Comparison of ENCODE assay signal across 8 cellular contexts in genomic region chr17:16689731-16690281, GRCh38. TPM values are rescaled to one million over a fixed set of nuclear protein-coding genes. Genes with fewer than 3 reads are reported as not detected.
DNase-seq lines count a peak whose midpoint lies in the region; ATAC-seq and TF ChIP-seq lines count a peak whose summit lies in the region.
"Not testable (repeated sequence)": the region's sequence is repeated elsewhere in the genome, so short reads cannot be mapped to it uniquely, and the experiment has no call there.

TSS of gene CCDC144A (plus strand) at chr17:16690241. CDS start at chr17:16690401, 160 bp downstream.

- H3K27me3 Mint-ChIP-seq in CD14-positive monocyte (ENCODE audit: low read depth in 3 of 3), result peaks cover 6 to 14% (median 6%) of the 10 kb centered on the region in 3 donors

- H3K9me3 Mint-ChIP-seq in CD14-positive monocyte, result peaks cover 4 to 16% (median 10%) of the 10 kb centered on the region in 7 donors

- not testable (repeated sequence) for H3K36me3 ChIP-seq in HCT116 (ENCODE audit: control insufficient read depth in 1 of 2, insufficient read depth in 2 of 2, low read length in 2 of 2); prostate gland

- not testable (repeated sequence) for H3K4me3 ChIP-seq in HCT116 (replicated peaks in 1 of 2; ENCODE audit: low read depth in 1 of 2, low read length in 2 of 2); prostate gland

- peak; percentile 63; the same call in 1 of the 2 replicates for ATAC-seq in HCT116

- RAD21 ChIA-PET in HCT116 (lab: Charles Lee; ENCODE audit: low non-redundant PET in 1 of 2, low total read pairs in 2 of 2, uncharacterized antibody in 2 of 2, unreplicated experiment in 2 of 2), result not testable (repeated sequence)

- DNase-seq in CD14-positive monocyte (ENCODE audit: low spot score); cerebellum (ENCODE audit: low spot score); prostate gland (ENCODE audit: low spot score): not testable (repeated sequence)
- DNase-seq in HCT116 (ENCODE audit: low read depth, low spot score), result peak; percentile 7
- DNase-seq in T follicular helper cell (ENCODE audit: low read depth), result peak; percentile 5
- peak; percentile 49 for DNase-seq in activated T-cell treated with anti-CD3 and anti-CD28 coated beads, Interleukin-2, amount 50 U/mL, for 1 hour
- peak; percentile 26 for DNase-seq in iPS-NIHi11 (ENCODE audit: low spot score)
- peak; percentile 3 to 31 for DNase-seq in stimulated activated CD8-positive, alpha-beta memory T cell treated with anti-CD3 and anti-CD28 coated beads, Interleukin-7, amount 100 ng/mL, for 4 hours (ENCODE audit: low read depth in 2 of 2)

- H3K27ac ChIP-seq in HCT116 (ENCODE audit: low read depth, low read length); prostate gland: not testable (repeated sequence)

- not testable (repeated sequence) for H3K9me3 ChIP-seq in HCT116 (ENCODE audit: control insufficient read depth in 1 of 2, insufficient read depth in 1 of 2, low read depth in 1 of 2, low read length in 2 of 2); prostate gland

- not testable (repeated sequence) for H3K27me3 ChIP-seq in HCT116 (ENCODE audit: insufficient read depth, low read length); prostate gland (replicated peaks; ENCODE audit: insufficient read depth)

- POLR2A ChIA-PET in HCT116 (lab: Charles Lee), result not testable (repeated sequence)

- H3K4me2 ChIP-seq in HCT116 (ENCODE audit: low read length), result not testable (repeated sequence)

- TF ChIP-seq CTCF in CD14-positive monocyte (IDR thresholded peaks at IDR 0.05) (peak; percentile 78), HCT116 (IDR thresholded peaks at IDR 0.05 in 2 of 3, conservative IDR thresholded peaks at IDR 0.05 in 1 of 3; ENCODE audit: borderline replicate concordance in 1 of 3, insufficient read depth in 1 of 3, low read depth in 2 of 3, low read length in 2 of 3) (peak; percentile 62 to 99 (median 69)), prostate gland (IDR thresholded peaks at IDR 0.05) (peak in 3 of 4 experiments; percentile 13 to 65 (median 56))

- WGBS in prostate gland, result 47% methylated on average over 12 of the region's 33 CpGs

- H3K27ac Mint-ChIP-seq in CD14-positive monocyte, result peak within 1 kb of the TSS in 2 of 7 donors; percentile 11 to 26

- not testable (repeated sequence) for H3K4me1 ChIP-seq in HCT116 (ENCODE audit: control insufficient read depth in 1 of 2, insufficient read depth in 2 of 2, low read length in 2 of 2); prostate gland (replicated peaks)

- H3K9ac ChIP-seq in HCT116 (ENCODE audit: low read length), result not testable (repeated sequence)

- H3K9me2 ChIP-seq in HCT116 (ENCODE audit: insufficient read depth), result not testable (repeated sequence)

- not testable (repeated sequence) for H3K4me1 Mint-ChIP-seq in CD14-positive monocyte

- TF ChIP-seq POLR2A in HCT116 (IDR thresholded peaks at IDR 0.05; ENCODE audit: borderline replicate concordance, extremely low read depth, insufficient read depth, insufficient read length); prostate gland (IDR thresholded peaks at IDR 0.05): not testable (repeated sequence)

- peak; percentile 64 for TF ChIP-seq RAD21 in HCT116 (IDR thresholded peaks at IDR 0.05; ENCODE audit: low read depth)

- H2AFZ ChIP-seq in HCT116 (ENCODE audit: low read depth, low read length, poor library complexity, severe bottlenecking), result not testable (repeated sequence)

- not testable (repeated sequence) for BruUV-seq in HCT116 (replicated peaks; lab: Mats Ljungman, UMichigan)

- not testable (repeated sequence) for H4K20me1 ChIP-seq in HCT116 (ENCODE audit: insufficient read depth)

- H3K36me3 Mint-ChIP-seq in CD14-positive monocyte, result not testable (repeated sequence)

- intact Hi-C loops in CD14-positive monocyte (cut with micrococcal nuclease); HCT116 (cut with micrococcal nuclease); prostate gland (cut with DNase I): not testable (repeated sequence)

- H3K79me2 ChIP-seq in HCT116 (ENCODE audit: insufficient read depth, low read length), result not testable (repeated sequence)

- CTCF ChIA-PET in HCT116 (lab: Charles Lee), result not testable (repeated sequence)

- H3K4me3 Mint-ChIP-seq in CD14-positive monocyte, result not testable (repeated sequence)

RNA-seq across cellular contexts. Expression of gene CCDC144A, which starts in this region (rescaled TPM):
- under 1 TPM in 1 of 2 donors, not detected in 1; 0.05 TPM for polyA plus RNA-seq in CD14-positive monocyte
- 0.20 TPM for total RNA-seq in HCT116 (2021; ENCODE audit: unreplicated experiment)
- 0.01 TPM in 1 of 2 replicates, not detected in the other for polyA plus RNA-seq in HCT116 (2012)
- 15.0 TPM for total RNA-seq in cerebellum
- 10 to 100 TPM in 1 of 2 donors, under 1 TPM in 1; 0.68 to 24.7 TPM for total RNA-seq in prostate gland

Comparison
In these comparisons a context has a peak if more than half of its experiments do, and no peak if none do; other contexts are left out.
1. Peak in DNase-seq and ATAC-seq in HCT116; RNA of the gene not detected or under 1 TPM.